Comparison of ENCODE assay signal across 14 cellular contexts in the genomic region with DNA sequence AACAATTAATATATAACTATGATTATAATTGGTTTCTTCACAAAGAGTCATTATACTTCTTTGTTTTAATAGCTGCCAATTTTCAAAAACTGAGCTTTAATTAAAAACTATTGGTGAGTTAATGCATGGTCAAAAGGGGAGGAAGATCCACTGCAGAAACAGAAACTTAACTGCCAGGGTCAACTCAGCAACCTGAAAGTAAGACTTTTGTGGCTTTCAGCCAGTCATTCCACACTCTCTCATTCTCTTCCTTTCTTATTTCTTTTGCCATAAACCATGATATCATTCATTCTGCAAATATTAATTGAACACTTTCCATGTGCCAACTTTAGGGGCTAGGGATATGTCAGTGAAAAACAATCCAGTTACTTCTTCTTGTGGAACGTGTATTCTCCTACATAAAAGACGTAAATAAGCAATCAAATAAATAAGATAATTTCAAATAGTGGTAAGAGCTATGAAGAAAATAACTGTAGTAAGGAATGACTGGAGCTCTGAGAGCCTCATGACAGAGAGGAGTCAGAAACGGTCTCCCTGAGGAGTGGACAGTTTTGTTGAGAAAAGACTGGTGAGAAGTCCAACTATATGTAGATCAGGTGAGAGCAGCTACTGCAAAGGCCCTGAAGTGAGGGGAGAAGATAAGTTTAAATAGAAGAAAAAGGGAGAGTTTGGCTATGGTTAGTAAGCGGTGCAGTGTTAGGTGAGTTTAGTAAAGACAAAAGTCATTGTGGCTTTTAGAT.
DNase-seq lines count a peak whose midpoint lies in the region; ATAC-seq, FAIRE-seq and TF ChIP-seq lines count a peak whose summit lies in the region.
"Had no signal": no experiment of that assay in that cellular context is flagged by ENCODE, and none has a peak within 500 bp of the region (broad histone marks: within the 10 kb centered on the region; RNA-seq: fewer than 3 reads in every experiment).

No MANE protein-coding gene starts in this region.

- no peak for TF ChIP-seq POLR2A in HepG2 (IDR thresholded peaks at IDR 0.05; ENCODE audit: insufficient read depth in 1 of 2, low read depth in 2 of 2, low read length in 2 of 2)

- no peak overlapping the region for H3K27ac ChIP-seq in HepG2 (ENCODE audit: extremely low read length, insufficient read depth, low read length)
- H3K27ac ChIP-seq: coronary artery had no signal

- H3K4me1 ChIP-seq in HepG2 (ENCODE audit: insufficient read depth, low read length): no peaks in the 10 kb centered on the region

- TF ChIP-seq EP300 in HepG2 (IDR thresholded peaks at IDR 0.05; ENCODE audit: low read depth in 2 of 2, low read length in 2 of 2) (no peak), HepG2 (CRISPR knock-in tag; IDR thresholded peaks at IDR 0.05; ENCODE audit: borderline replicate concordance) (no peak)

- TF ChIP-seq CTCF in HepG2 (CRISPR knock-in tag; IDR thresholded peaks at IDR 0.05): no peak

- CTCF ChIA-PET in HepG2 (lab: Yijun Ruan, JAX; ENCODE audit: low intra/inter-chr PET ratio, low total read pairs): no interaction called here

- H3K4me2 ChIP-seq in HepG2 (ENCODE audit: low read depth, low read length): no peak overlapping the region

- DNase-seq in HepG2 (ENCODE audit: low spot score): no peak
- no peak for DNase-seq in MV-4-11 (lab: John Stamatoyannopoulos, UW)
- no peak for DNase-seq in DMS153 (lab: John Stamatoyannopoulos, UW)
- DNase-seq: amniotic stem cell, DMS 273 treated with DMSO at 0.1 percent for 48 hours, posterior cingulate gyrus had no signal

- FAIRE-seq in HepG2 (lab: Jason Lieb, UNC): no peak
- FAIRE-seq: urothelium cell line had no signal

- WGBS in HepG2 (ENCODE audit: low lambda C conversion rate): 11% methylated on average over 4 of the region's 4 CpGs

- no peak overlapping the region for H3K9ac ChIP-seq in HepG2 (ENCODE audit: insufficient read depth, low read depth, low read length)

- H3K9me3 ChIP-seq in HepG2 (ENCODE audit: low read length): no peaks in the 10 kb centered on the region

- no peaks in the 10 kb centered on the region for H3K79me2 ChIP-seq in HepG2 (ENCODE audit: insufficient read depth, low read length)

- no TSS peak for BruUV-seq in HepG2 (replicated peaks; lab: Mats Ljungman, UMichigan)

- POLR2A ChIA-PET in HepG2 (lab: Yijun Ruan, JAX): no interaction called here

- H3K4me3 ChIP-seq in HepG2 (replicated peaks in 1 of 3; ENCODE audit: insufficient read depth in 1 of 3, low read depth in 2 of 3, low read length in 3 of 3): no peak overlapping the region
- H3K4me3 ChIP-seq: coronary artery had no signal

- in situ Hi-C loops in HepG2 (cut with HindIII; ENCODE audit: extremely low pct_ligation_motif_present, low pct_unique_long_range_greater_than_20kb): no loop called here

- TF ChIP-seq RAD21 in HepG2 (CRISPR knock-in tag; IDR thresholded peaks at IDR 0.05): no peak

- intact Hi-C loops in HepG2 (cut with micrococcal nuclease; ENCODE audit: unreplicated experiment): no loop called here

- H3K27me3 ChIP-seq in HepG2 (ENCODE audit: control insufficient read depth in 1 of 2, insufficient read depth in 2 of 2, low read length in 2 of 2): no peaks in the 10 kb centered on the region

- ATAC-seq in GM18508 (IDR thresholded peaks at IDR 0.05; ENCODE audit: insufficient read depth, unreplicated experiment): peak; percentile 99
- ATAC-seq in GM19467 (IDR thresholded peaks at IDR 0.05; ENCODE audit: unreplicated experiment): peak; percentile 96
- ATAC-seq in HG02870 (IDR thresholded peaks at IDR 0.05; ENCODE audit: unreplicated experiment): peak; percentile 89
- ATAC-seq in HG03439 (IDR thresholded peaks at IDR 0.05; ENCODE audit: unreplicated experiment): peak; percentile 90
- no peak for ATAC-seq in HepG2
- no peak for ATAC-seq in esophagus mucosa
- ATAC-seq: Right ventricle myocardium inferior had no signal

- no peaks in the 10 kb centered on the region; the same call in 1 of the 2 replicates for H4K20me1 ChIP-seq in HepG2 (ENCODE audit: insufficient read depth, low read length)

- no peak overlapping the region for H2AFZ ChIP-seq in HepG2 (ENCODE audit: low read length)

- no peaks in the 10 kb centered on the region for H3K36me3 ChIP-seq in HepG2 (replicated peaks in 1 of 2; ENCODE audit: control insufficient read depth in 1 of 2, insufficient read depth in 2 of 2, low read length in 2 of 2)

TF ChIP-seq in HepG2, 621 proteins besides CTCF, POLR2A, EP300 and RAD21 (continues in another document):
- no peak for TF ChIP-seq RFXAP (CRISPR knock-in tag; IDR thresholded peaks at IDR 0.05; ENCODE audit: borderline replicate concordance)
- no peak for TF ChIP-seq IKZF4 (CRISPR knock-in tag; IDR thresholded peaks at IDR 0.05; ENCODE audit: borderline replicate concordance, low read depth, not compliant biosample characterization)
- TF ChIP-seq, protein P1, sequence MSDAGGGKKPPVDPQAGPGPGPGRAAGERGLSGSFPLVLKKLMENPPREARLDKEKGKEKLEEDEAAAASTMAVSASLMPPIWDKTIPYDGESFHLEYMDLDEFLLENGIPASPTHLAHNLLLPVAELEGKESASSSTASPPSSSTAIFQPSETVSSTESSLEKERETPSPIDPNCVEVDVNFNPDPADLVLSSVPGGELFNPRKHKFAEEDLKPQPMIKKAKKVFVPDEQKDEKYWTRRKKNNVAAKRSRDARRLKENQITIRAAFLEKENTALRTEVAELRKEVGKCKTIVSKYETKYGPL (CRISPR knock-in tag; IDR thresholded peaks at IDR 0.05): no peak
- TF ChIP-seq HOXA7 (CRISPR knock-in tag; IDR thresholded peaks at IDR 0.05): no peak
- no peak for TF ChIP-seq ZMYM2 (CRISPR knock-in tag; IDR thresholded peaks at IDR 0.05)
- no peak for TF ChIP-seq ZSCAN30 (CRISPR knock-in tag; IDR thresholded peaks at IDR 0.05)
- TF ChIP-seq MEIS1 (CRISPR knock-in tag; IDR thresholded peaks at IDR 0.05; ENCODE audit: borderline replicate concordance): no peak
- TF ChIP-seq, protein P2, sequence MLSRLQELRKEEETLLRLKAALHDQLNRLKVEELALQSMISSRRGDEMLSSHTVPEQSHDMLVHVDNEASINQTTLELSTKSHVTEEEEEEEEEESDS (CRISPR knock-in tag; IDR thresholded peaks at IDR 0.05; ENCODE audit: borderline replicate concordance): no peak
- TF ChIP-seq ZNF678 (CRISPR knock-in tag; IDR thresholded peaks at IDR 0.05): no peak
- TF ChIP-seq NFE2L1 (CRISPR knock-in tag; IDR thresholded peaks at IDR 0.05; ENCODE audit: borderline replicate concordance): no peak
- no peak for TF ChIP-seq CCDC6 (CRISPR knock-in tag; IDR thresholded peaks at IDR 0.05)
- TF ChIP-seq NFIC (IDR thresholded peaks at IDR 0.05; ENCODE audit: low read length): no peak

Comparison
In these comparisons a context has a peak if more than half of its experiments do, and no peak if none do; other contexts are left out.
1. ATAC-seq: peak in GM18508 (single experiment), GM19467 (single experiment), HG02870 (single experiment) and HG03439 (single experiment); none in HepG2 (single experiment) and esophagus mucosa (single experiment).